9 cellular contexts compared by ENCODE assay signal in the genomic region with DNA sequence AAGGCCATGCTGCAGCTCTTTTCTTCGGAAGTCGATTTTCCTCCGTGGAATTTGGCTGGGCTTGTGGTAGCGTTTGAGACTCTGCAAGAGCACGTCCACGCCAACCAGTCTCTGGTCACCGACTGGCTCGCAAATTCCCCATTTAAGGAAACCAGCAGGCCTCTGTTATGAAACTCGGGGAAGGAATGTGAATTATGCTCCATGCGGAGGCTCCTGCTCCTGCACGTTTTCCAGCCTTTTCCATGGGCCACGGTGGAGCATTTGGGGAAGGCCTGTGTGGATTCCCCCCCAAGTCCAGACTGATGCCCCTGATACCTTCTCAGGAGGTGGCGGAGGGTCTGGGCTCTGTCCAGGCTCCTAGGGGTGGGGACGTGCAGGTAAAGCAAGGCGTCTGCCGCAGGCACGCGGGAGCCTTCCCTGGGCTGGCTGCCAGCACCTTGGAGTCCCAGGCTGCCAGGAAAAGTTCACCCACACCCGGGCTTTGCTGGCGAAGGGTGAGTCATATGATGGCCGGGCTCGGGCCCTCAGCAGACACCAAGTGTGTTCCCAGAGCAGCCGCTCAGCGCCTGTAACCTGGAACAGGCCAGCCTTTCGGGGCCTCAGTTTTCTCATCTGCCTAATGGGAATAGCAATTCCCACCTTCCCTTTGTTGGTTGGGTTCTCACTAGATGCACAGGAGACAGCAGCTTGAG. TPM values are rescaled to one million over a fixed set of nuclear protein-coding genes. Genes with fewer than 3 reads are reported as not detected.
DNase-seq lines count a peak whose midpoint lies in the region; ATAC-seq and TF ChIP-seq lines count a peak whose summit lies in the region.
"Had no signal": no experiment of that assay in that cellular context is flagged by ENCODE, and none has a peak within 500 bp of the region (broad histone marks: within the 10 kb centered on the region; RNA-seq: fewer than 3 reads in every experiment).

No MANE protein-coding gene starts in this region.

- TF ChIP-seq CTCF in mammary epithelial cell (conservative IDR thresholded peaks at IDR 0.05 in 1 of 2, IDR thresholded peaks at IDR 0.05 in 1 of 2; ENCODE audit: extremely low read depth in 1 of 2, insufficient read depth in 1 of 2, low read depth in 1 of 2, low read length in 2 of 2) = no peak
- no peak for TF ChIP-seq CTCF in thyroid gland (IDR thresholded peaks at IDR 0.05)

- H3K4me3 ChIP-seq in mammary epithelial cell (replicated peaks in 1 of 3; ENCODE audit: insufficient read depth in 1 of 3, low read depth in 2 of 3, low read length in 3 of 3) = peak overlapping the region in 1 of 3 experiments; percentile 10
- H3K4me3 ChIP-seq in thyroid gland (replicated peaks in 1 of 3) = no peak overlapping the region
- H3K4me3 ChIP-seq in Karpas-422 (ENCODE audit: low read length) = no peak overlapping the region

- in situ Hi-C loops in mammary epithelial cell (cut with MboI; ENCODE audit: low sequenced_read_pairs in 2 of 2) = no loop called here

- ATAC-seq in HG02973 (IDR thresholded peaks at IDR 0.05; ENCODE audit: unreplicated experiment) (no peak), GM21381 (IDR thresholded peaks at IDR 0.05; ENCODE audit: unreplicated experiment) (no peak)

- TF ChIP-seq POLR2A in thyroid gland (IDR thresholded peaks at IDR 0.05) = no peak

- H3K9ac ChIP-seq in mammary epithelial cell (ENCODE audit: insufficient read depth, low read length) (no peak overlapping the region), Karpas-422 (ENCODE audit: low read length) (no peak overlapping the region)

- CTCF ChIA-PET in mammary epithelial cell (lab: Charles Lee; ENCODE audit: low non-redundant PET) = no interaction called here

- H3K4me2 ChIP-seq in mammary epithelial cell (ENCODE audit: insufficient read depth, low read depth, low read length) = peak overlapping the region; percentile 75
- H3K4me2 ChIP-seq in Karpas-422 (ENCODE audit: low read depth, low read length, poor library complexity, severe bottlenecking) = no peak overlapping the region

- intact Hi-C loops in mammary epithelial cell (cut with micrococcal nuclease) = loop anchor here (1.0 to 2.0 kb wide), 2 partner anchors 32 to 40 kb away; no protein-coding TSS in a partner anchor
- intact Hi-C loops in thyroid gland (cut with DNase I) = no loop called here

- H3K4me1 ChIP-seq in mammary epithelial cell (ENCODE audit: insufficient read depth, low read length) (peaks cover 30% of the 10 kb centered on the region), thyroid gland (peaks cover 21 to 45% of the 10 kb centered on the region in 2 donors), Karpas-422 (ENCODE audit: low read length) (peaks cover 4% of the 10 kb centered on the region; the same call in 1 of the 2 replicates)

- H3K9me3 ChIP-seq in mammary epithelial cell (replicated peaks; ENCODE audit: insufficient read depth, low read length) (no peaks in the 10 kb centered on the region), thyroid gland (no peaks in the 10 kb centered on the region), Karpas-422 (ENCODE audit: low read length) (no peaks in the 10 kb centered on the region)

- WGBS in mammary epithelial cell (ENCODE audit: low coverage, missing lambda C conversion rate) = 1% methylated on average over 16 of the region's 25 CpGs
- WGBS in thyroid gland, 2 donors = 37 to 42% methylated on average over 19 to 22 of the region's 25 CpGs

- H3K36me3 ChIP-seq in mammary epithelial cell (ENCODE audit: insufficient read depth, low read length) = peaks cover 2% of the 10 kb centered on the region
- H3K36me3 ChIP-seq in thyroid gland = peaks cover 0 to 10% of the 10 kb centered on the region in 2 donors
- H3K36me3 ChIP-seq in Karpas-422 (ENCODE audit: insufficient read depth, low read length) = no peaks in the 10 kb centered on the region

- H3K79me2 ChIP-seq in mammary epithelial cell (ENCODE audit: insufficient read depth, low read length) (peaks cover 21% of the 10 kb centered on the region), Karpas-422 (ENCODE audit: low read length) (no peaks in the 10 kb centered on the region)

- H3K27ac ChIP-seq in mammary epithelial cell (ENCODE audit: insufficient read depth, low read depth, low read length) = peak overlapping the region; percentile 48
- peak overlapping the region; percentile 75 to 94 (median 77) for H3K27ac ChIP-seq in thyroid gland
- H3K27ac ChIP-seq in Karpas-422 (ENCODE audit: low read length) = no peak overlapping the region

- H3K9me2 ChIP-seq in Karpas-422 (replicated peaks; ENCODE audit: insufficient read depth, low read length) = no peaks in the 10 kb centered on the region

- no TSS peak for BruUV-seq in mammary epithelial cell (replicated peaks; lab: Mats Ljungman, UMichigan)

- dilution Hi-C loops in mammary epithelial cell (cut with HindIII; ENCODE audit: low sequenced_read_pairs) = no loop called here

- no peaks in the 10 kb centered on the region for H4K20me1 ChIP-seq in mammary epithelial cell (ENCODE audit: insufficient read depth, low read length)
- H4K20me1 ChIP-seq in Karpas-422 (ENCODE audit: insufficient read depth, low read depth, low read length) = no peaks in the 10 kb centered on the region

- H3K27me3 ChIP-seq in mammary epithelial cell (ENCODE audit: insufficient read depth, low read length) = no peaks in the 10 kb centered on the region
- no peaks in the 10 kb centered on the region for H3K27me3 ChIP-seq in thyroid gland
- no peaks in the 10 kb centered on the region for H3K27me3 ChIP-seq in Karpas-422 (ENCODE audit: low read length)

- H2AFZ ChIP-seq in mammary epithelial cell (ENCODE audit: low read depth, low read length) (peak overlapping the region; percentile 75), Karpas-422 (ENCODE audit: low read length) (no peak overlapping the region)

- DNase-seq in HPDE6-E6E7 (ENCODE audit: extremely low spot score) (peak; percentile 98), mammary epithelial cell (peak; percentile 90), kidney tubule cell (ENCODE audit: low spot score) (peak; percentile 94), thyroid gland (peak; percentile 95 to 97), globus pallidus (ENCODE audit: low spot score) (no peak), Karpas-422 (no peak)
- DNase-seq: RPMI8226 had no signal

RNA-seq across cellular contexts. Expression of a gene that starts 41.9 kb away (rescaled TPM):
- total RNA-seq in mammary epithelial cell = 10 to 100 TPM; 32.6 to 41.7 TPM
- polyA plus RNA-seq in mammary epithelial cell = 13.5 TPM
- 19.7 TPM for polyA minus RNA-seq in mammary epithelial cell
- total RNA-seq in thyroid gland = 10 to 100 TPM; 45.8 to 75.5 (median 54.3) TPM
- total RNA-seq in Karpas-422 (2014; rRNA removed; shearing (Covaris generic); ENCODE audit: low replicate concordance) = 0.04 and 0.07 TPM in 2 replicates

Comparison
In these comparisons a context has a peak if more than half of its experiments do, and no peak if none do; other contexts are left out.
1. DNase-seq: peak in HPDE6-E6E7 (single experiment), mammary epithelial cell (single experiment), kidney tubule cell (single experiment) and thyroid gland (2 of 2); none in globus pallidus (single experiment) and Karpas-422 (single experiment).
2. RNA of a gene that starts 41.9 kb away (total RNA-seq): 45.8 to 75.5 TPM in thyroid gland and 32.6 to 41.7 TPM in mammary epithelial cell; 0.04 to 0.07 TPM in Karpas-422; every median in the first group is over 10 times any median in the second.